Comparison of ENCODE assay signal across 31 cellular contexts in genomic region chr3:170437696-170438407, GRCh38. TPM values are rescaled to one million over a fixed set of nuclear protein-coding genes. Genes with fewer than 3 reads are reported as not detected.
DNase-seq lines count a peak whose midpoint lies in the region; ATAC-seq and TF ChIP-seq lines count a peak whose summit lies in the region.
"Had no signal": no experiment of that assay in that cellular context is flagged by ENCODE, and none has a peak within 500 bp of the region (broad histone marks: within the 10 kb centered on the region; RNA-seq: fewer than 3 reads in every experiment).

No MANE protein-coding gene starts in this region.

- no peak for TF ChIP-seq EP300 in sigmoid colon (IDR thresholded peaks at IDR 0.05)

- H3K27ac ChIP-seq in angular gyrus (ENCODE audit: low read depth, low read length) = peak overlapping the region; percentile 82
- no peak overlapping the region for H3K27ac ChIP-seq in sigmoid colon
- H3K27ac ChIP-seq: BLaER1, suprapubic skin, vagina had no signal

- H3K9me3 ChIP-seq in sigmoid colon = no peaks in the 10 kb centered on the region
- H3K9me3 ChIP-seq: BLaER1, HAP-1, suprapubic skin, vagina had no signal

- TF ChIP-seq CTCF in sigmoid colon (IDR thresholded peaks at IDR 0.05) (no peak), GM13977 (IDR thresholded peaks at IDR 0.05; ENCODE audit: extremely low read depth, insufficient read depth, missing control alignments) (no peak)

- no peak for TF ChIP-seq POLR2A in sigmoid colon (IDR thresholded peaks at IDR 0.05)

- H3K27me3 ChIP-seq in sigmoid colon = no peaks in the 10 kb centered on the region
- H3K27me3 ChIP-seq: BLaER1, suprapubic skin, vagina had no signal

- ATAC-seq in HG02610 (IDR thresholded peaks at IDR 0.05; ENCODE audit: unreplicated experiment) = no peak
- ATAC-seq: activated CD8-positive, alpha-beta T cell treated with anti-CD3 and anti-CD28 coated beads, Interleukin-2, amount 10 ng/mL, durations not matched to agents 7 days and 5 days; GM12878; Panc1 had no signal

- no peak overlapping the region for H3K4me3 ChIP-seq in sigmoid colon
- H3K4me3 ChIP-seq: BLaER1, GM12878, HAP-1, lung, smooth muscle cell, suprapubic skin, vagina had no signal

- intact Hi-C loops in sigmoid colon (cut with DNase I) = no loop called here

- DNase-seq in ELF-1 (ENCODE audit: low read depth, low spot score) = peak; percentile 25
- peak; percentile 25 for DNase-seq in glomerular visceral epithelial cell (ENCODE audit: extremely low spot score)
- DNase-seq in pons (ENCODE audit: low spot score) = peak; percentile 71
- no peak for DNase-seq in sigmoid colon
- DNase-seq in GM13977 (ENCODE audit: low spot score) = no peak
- no peak for DNase-seq in NCI-H82 treated with DMSO at 0.1 percent for 48 hours (lab: John Stamatoyannopoulos, UW; ENCODE audit: unreplicated experiment)
- DNase-seq: activated CD4-positive, alpha-beta T cell treated with anti-CD3 and anti-CD28 coated beads for 1 hour; activated CD8-positive, alpha-beta T cell treated with anti-CD3 and anti-CD28 coated beads, Interleukin-2, amount 10 ng/mL, durations not matched to agents 7 days and 5 days; activated effector memory CD4-positive, alpha-beta T cell treated with anti-CD3 and anti-CD28 coated beads, Interleukin-2, amount 50 U/mL, for 16 hours; activated naive CD8-positive, alpha-beta T cell treated with anti-CD3 and anti-CD28 coated beads, Interleukin-2, amount 10 ng/mL, durations not matched to agents 7 days and 5 days; activated T-cell treated with anti-CD3 and anti-CD28 coated beads for 4 hours; COR-L47; DND-41; erythroblast; NCI-H1436; NCI-H2107; NCI-H510A; NK-92 treated with Interleukin-12 subunit alpha and Interleukin-12 subunit beta, amount 100 ng/mL, for 24 hours; T-helper 1 cell had no signal

- in situ Hi-C loops in GM13977 (cut with MboI; ENCODE audit: low pct_unique_long_range_greater_than_20kb, low sequenced_read_pairs, unreplicated experiment) = no loop called here

- H3K36me3 ChIP-seq in sigmoid colon = no peaks in the 10 kb centered on the region
- H3K36me3 ChIP-seq: BLaER1, HAP-1, suprapubic skin had no signal

- no peaks in the 10 kb centered on the region for H3K4me1 ChIP-seq in sigmoid colon
- H3K4me1 ChIP-seq: BLaER1, HAP-1, suprapubic skin, vagina had no signal

- 72 to 76% methylated on average over 10 of the region's 10 CpGs for WGBS in sigmoid colon, 2 donors

RNA-seq across cellular contexts. Expression of gene CLDN11, which starts 19.2 kb away (rescaled TPM):
- 10 to 100 TPM in 3 of 4 donors, 1 to 10 TPM in 1; 4.6 to 22.2 (median 16.6) TPM for total RNA-seq in sigmoid colon
- 1 to 10 TPM in 2 of 3 donors, under 1 TPM in 1; 0.23 to 6.0 (median 3.2) TPM for polyA plus RNA-seq in sigmoid colon
- total RNA-seq: activated CD8-positive, alpha-beta T cell treated with anti-CD3 and anti-CD28 coated beads, Interleukin-2, amount 10 ng/mL, durations not matched to agents 7 days and 5 days; activated naive CD8-positive, alpha-beta T cell treated with anti-CD3 and anti-CD28 coated beads, Interleukin-2, amount 10 ng/mL, durations not matched to agents 7 days and 5 days; MCF 10A; myocyte had no signal
- polyA plus RNA-seq: GM12878 had no signal

Comparison
In these comparisons a context has a peak if more than half of its experiments do, and no peak if none do; other contexts are left out.
1. DNase-seq: peak in ELF-1 (single experiment), glomerular visceral epithelial cell (single experiment) and pons (single experiment); none in sigmoid colon (single experiment), GM13977 (single experiment) and NCI-H82 treated with DMSO at 0.1 percent for 48 hours (single experiment).